In the genomic region with DNA sequence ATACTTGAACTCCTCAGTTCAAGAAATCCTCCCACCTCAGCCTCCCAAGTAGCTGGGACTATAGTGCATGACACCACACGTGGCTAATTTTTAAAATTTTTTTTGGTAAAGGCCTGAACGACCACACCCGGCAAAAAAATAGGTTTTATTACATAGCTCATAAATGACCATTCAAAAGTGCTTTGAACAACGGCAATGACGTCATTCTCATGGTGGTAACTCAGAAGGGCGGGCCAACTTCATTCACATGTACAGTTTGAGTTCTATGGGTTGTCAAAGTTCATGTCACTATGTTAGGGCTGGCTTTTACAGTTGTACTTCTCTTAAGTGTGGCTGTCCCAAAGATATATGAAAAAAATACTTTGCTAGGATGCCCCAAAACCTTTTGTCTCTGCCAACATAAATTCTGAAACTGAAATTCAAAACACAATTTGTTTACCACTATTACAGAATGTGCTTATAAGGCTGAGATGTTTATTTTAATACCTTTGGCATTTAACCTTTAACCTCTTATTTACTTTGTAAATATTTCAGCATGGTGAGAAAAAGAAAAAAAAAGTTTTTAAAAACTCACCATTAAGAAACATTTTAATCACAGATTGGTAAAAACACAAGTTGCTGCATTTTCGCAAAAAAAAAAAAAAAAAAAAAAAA, we compare ENCODE assay signal across 16 cellular contexts. TPM values are rescaled to one million over a fixed set of nuclear protein-coding genes. Genes with fewer than 3 reads are reported as not detected.
DNase-seq lines count a peak whose midpoint lies in the region; ATAC-seq, FAIRE-seq and TF ChIP-seq lines count a peak whose summit lies in the region.
"Had no signal": no experiment of that assay in that cellular context is flagged by ENCODE, and none has a peak within 500 bp of the region (broad histone marks: within the 10 kb centered on the region; RNA-seq: fewer than 3 reads in every experiment).

No MANE protein-coding gene starts in this region.

- H3K27ac ChIP-seq in endothelial cell of umbilical vein (ENCODE audit: insufficient read depth, low read depth, low read length) (peak overlapping the region; percentile 49), A673 (ENCODE audit: low read depth, low read length, poor library complexity, severe bottlenecking) (no peak overlapping the region)
- H3K27ac ChIP-seq: upper lobe of right lung had no signal

- H3K4me1 ChIP-seq in endothelial cell of umbilical vein (ENCODE audit: control insufficient read depth, extremely low read depth, insufficient read depth, low read length) (peaks cover 43% of the 10 kb centered on the region), mucosa of descending colon (ENCODE audit: low read depth) (peaks cover 8% of the 10 kb centered on the region), A673 (ENCODE audit: insufficient read depth, low read length, poor library complexity, severe bottlenecking) (no peaks in the 10 kb centered on the region)

- H3K79me2 ChIP-seq in endothelial cell of umbilical vein (ENCODE audit: control insufficient read depth, insufficient read depth, low read length), result peaks cover 87% of the 10 kb centered on the region

- intact Hi-C loops in endothelial cell of umbilical vein (cut with micrococcal nuclease) (no loop called here), mucosa of descending colon (cut with DNase I, micrococcal nuclease) (no loop called here), A673 (cut with micrococcal nuclease; ENCODE audit: unreplicated experiment) (no loop called here)

- BruUV-seq in endothelial cell of umbilical vein (replicated peaks; lab: Mats Ljungman, UMichigan), result no TSS peak
- BruUV-seq in A673 (replicated peaks; lab: Mats Ljungman, UMichigan), result no TSS peak

- H3K9me1 ChIP-seq in endothelial cell of umbilical vein (replicated peaks; ENCODE audit: control insufficient read depth, extremely low read depth, insufficient read depth, low read length), result no peaks in the 10 kb centered on the region

- DNase-seq in Daoy (ENCODE audit: low read depth) (peak; percentile 28), NCI-H460 (ENCODE audit: extremely low read depth, low read depth) (peak; percentile 44), endothelial cell of umbilical vein (ENCODE audit: low read depth, low spot score) (peak; percentile 58), mucosa of descending colon (peak in 1 of 3 donors; percentile 54), GM19238 (ENCODE audit: insufficient read length, low spot score) (no peak), A673 (ENCODE audit: low spot score) (no peak), NOMO-1 treated with DMSO at 0.1 percent for 48 hours (lab: John Stamatoyannopoulos, UW; ENCODE audit: unreplicated experiment) (no peak)
- DNase-seq: activated naive CD8-positive, alpha-beta T cell treated with anti-CD3 and anti-CD28 coated beads, Interleukin-2, amount 50 U/mL, for 24 hours; activated T-cell treated with anti-CD3 and anti-CD28 coated beads, Interleukin-2, amount 50 U/mL, for 4 hours; DMS53; erythroblast; NCI-H1048; stimulated activated naive CD4-positive, alpha-beta T cell; upper lobe of right lung had no signal

- no peak for TF ChIP-seq POLR2A in endothelial cell of umbilical vein (IDR thresholded peaks at IDR 0.05; ENCODE audit: low read depth, low read length)

- TF ChIP-seq CTCF in endothelial cell of umbilical vein (IDR thresholded peaks at IDR 0.05; ENCODE audit: extremely low read depth in 1 of 2, insufficient read depth in 1 of 2, low read depth in 1 of 2, low read length in 2 of 2), result no peak
- no peak for TF ChIP-seq CTCF in mucosa of descending colon (IDR thresholded peaks at IDR 0.05)
- no peak for TF ChIP-seq CTCF in A673 (conservative IDR thresholded peaks at IDR 0.05; ENCODE audit: low read depth, low read length)

- peak; percentile 66 for FAIRE-seq in endothelial cell of umbilical vein (lab: Jason Lieb, UNC)

- H3K4me2 ChIP-seq in endothelial cell of umbilical vein (ENCODE audit: insufficient read depth, low read length), result peak overlapping the region; percentile 27

- POLR2A ChIA-PET in endothelial cell of umbilical vein (lab: Charles Lee) (interaction anchor here (0.7 to 0.8 kb wide), 2 partner anchors 8 to 66 kb away, joined by 3 to 4 read pairs; no protein-coding TSS in a partner anchor), A673 (lab: Charles Lee; ENCODE audit: low non-redundant PET) (interaction anchor here (0.6 kb wide), 1 partner anchor 11 kb away, joined by 3 read pairs; no protein-coding TSS in a partner anchor)

- H4K20me1 ChIP-seq in endothelial cell of umbilical vein (replicated peaks; ENCODE audit: control insufficient read depth, extremely low read depth, insufficient read depth, low read length), result peaks cover 4% of the 10 kb centered on the region

- no peak overlapping the region for H3K4me3 ChIP-seq in endothelial cell of umbilical vein (replicated peaks in 1 of 3; ENCODE audit: insufficient read depth in 1 of 3, low read depth in 1 of 3, low read length in 3 of 3)
- H3K4me3 ChIP-seq in mucosa of descending colon, result no peak overlapping the region
- no peak overlapping the region for H3K4me3 ChIP-seq in A673 (ENCODE audit: low read depth, low read length, poor library complexity, severe bottlenecking)
- H3K4me3 ChIP-seq: lung, upper lobe of right lung had no signal

- CTCF ChIA-PET in endothelial cell of umbilical vein (lab: Charles Lee), result interaction anchor here (0.9 to 1.6 kb wide), 4 partner anchors 8 to 119 kb away, joined by 3 to 6 read pairs (median 4); no protein-coding TSS in a partner anchor
- CTCF ChIA-PET in A673 (lab: Charles Lee), result no interaction called here

- no peaks in the 10 kb centered on the region for H3K9me3 ChIP-seq in endothelial cell of umbilical vein (replicated peaks; ENCODE audit: control insufficient read depth, insufficient read depth, low read length)
- no peaks in the 10 kb centered on the region for H3K9me3 ChIP-seq in mucosa of descending colon
- no peaks in the 10 kb centered on the region for H3K9me3 ChIP-seq in A673 (ENCODE audit: low read depth, low read length, poor library complexity, severe bottlenecking)
- H3K9me3 ChIP-seq: upper lobe of right lung had no signal

- peak; percentile 78 for ATAC-seq in mucosa of descending colon
- no peak for ATAC-seq in HG02759 (IDR thresholded peaks at IDR 0.05; ENCODE audit: unreplicated experiment)
- ATAC-seq: activated naive CD8-positive, alpha-beta T cell treated with anti-CD3 and anti-CD28 coated beads, Interleukin-2, amount 50 U/mL, for 24 hours; activated T-cell treated with anti-CD3 and anti-CD28 coated beads, Interleukin-2, amount 50 U/mL, for 4 hours had no signal

- no peak overlapping the region for H3K9ac ChIP-seq in endothelial cell of umbilical vein (replicated peaks; ENCODE audit: extremely low read depth, insufficient read depth, low read length)

- no peak overlapping the region for H2AFZ ChIP-seq in endothelial cell of umbilical vein (ENCODE audit: low read depth, low read length)

- H3K27me3 ChIP-seq in endothelial cell of umbilical vein (ENCODE audit: control insufficient read depth in 2 of 2, insufficient read depth in 2 of 2, low read length in 2 of 2), result no peaks in the 10 kb centered on the region
- H3K27me3 ChIP-seq in A673 (replicated peaks; ENCODE audit: insufficient read depth, low read depth, low read length, poor library complexity), result peaks cover 12% of the 10 kb centered on the region
- H3K27me3 ChIP-seq: upper lobe of right lung had no signal

- H3K36me3 ChIP-seq in endothelial cell of umbilical vein (ENCODE audit: control insufficient read depth in 2 of 2, extremely low read depth in 1 of 2, insufficient read depth in 2 of 2, low read length in 2 of 2), result peaks cover 0 to 3% of the 10 kb centered on the region in 2 experiments
- H3K36me3 ChIP-seq in mucosa of descending colon (ENCODE audit: low read depth), result no peaks in the 10 kb centered on the region
- no peaks in the 10 kb centered on the region for H3K36me3 ChIP-seq in A673 (ENCODE audit: insufficient read depth, low read length, poor library complexity, severe bottlenecking)
- H3K36me3 ChIP-seq: upper lobe of right lung had no signal

- dilution Hi-C loops in endothelial cell of umbilical vein (cut with MboI; ENCODE audit: extremely low pct_ligation_motif_present, low sequenced_read_pairs), result no loop called here

TF ChIP-seq in endothelial cell of umbilical vein, 7 proteins besides CTCF, POLR2A, EP300 and RAD21:
- TF ChIP-seq GATA2 (IDR thresholded peaks at IDR 0.05; ENCODE audit: insufficient read depth, insufficient read length, low read depth, low read length), result no peak
- no peak for TF ChIP-seq MYC (IDR thresholded peaks at IDR 0.05; ENCODE audit: low read depth, low read length)
- no peak for TF ChIP-seq POLR2AphosphoS5 (IDR thresholded peaks at IDR 0.05; ENCODE audit: insufficient read depth, low read depth, low read length)
- peak; percentile 86 for TF ChIP-seq JUN (IDR thresholded peaks at IDR 0.05; ENCODE audit: borderline replicate concordance, insufficient read depth, insufficient read length, low read depth)
- TF ChIP-seq, protein P1, sequence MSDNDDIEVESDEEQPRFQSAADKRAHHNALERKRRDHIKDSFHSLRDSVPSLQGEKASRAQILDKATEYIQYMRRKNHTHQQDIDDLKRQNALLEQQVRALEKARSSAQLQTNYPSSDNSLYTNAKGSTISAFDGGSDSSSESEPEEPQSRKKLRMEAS (IDR thresholded peaks at IDR 0.05; ENCODE audit: insufficient read depth, insufficient read length), result no peak
- no peak for TF ChIP-seq FOS (IDR thresholded peaks at IDR 0.05; ENCODE audit: borderline replicate concordance, insufficient read depth, low read length)
- TF ChIP-seq EZH2 (IDR thresholded peaks at IDR 0.05; ENCODE audit: borderline replicate concordance, low read depth, low read length, severe bottlenecking), result no peak

RNA-seq across cellular contexts. Expression of a gene that starts 6.2 kb away (rescaled TPM):
- 92.3 and 97.3 TPM in 2 replicates for total RNA-seq in Daoy (2014; rRNA removed; shearing (Covaris generic))
- total RNA-seq in NCI-H460 (2014; rRNA removed; shearing (Covaris generic)), result 29.5 and 37.5 TPM in 2 replicates
- 4.4 and 11.1 TPM in 2 replicates for polyA plus RNA-seq in NCI-H460 (2014; cell fraction: nucleus; rRNA removed)
- total RNA-seq in endothelial cell of umbilical vein (218 and 231 TPM in 2 replicates), mucosa of descending colon (100 to 1,000 TPM; 189 to 325 (median 283) TPM), A673 (2021) (7.9 and 10.6 TPM in 2 replicates)
- polyA plus RNA-seq in endothelial cell of umbilical vein, result 31.6 and 33.4 TPM in 2 replicates
- 18.4 and 24.6 TPM in 2 replicates for polyA plus RNA-seq in endothelial cell of umbilical vein (2011; cell fraction: cytosol; rRNA removed)
- 56.7 and 57.1 TPM in 2 replicates for polyA plus RNA-seq in endothelial cell of umbilical vein (2011; cell fraction: nucleus; rRNA removed)
- 108 and 161 TPM in 2 replicates for polyA plus RNA-seq in endothelial cell of umbilical vein (2012)
- polyA minus RNA-seq in endothelial cell of umbilical vein, result 96.0 and 102 TPM in 2 replicates
- polyA minus RNA-seq in endothelial cell of umbilical vein (2011; cell fraction: cytosol; rRNA and poly(A)+ RNA removed), result 177 TPM
- polyA minus RNA-seq in endothelial cell of umbilical vein (2011; cell fraction: nucleus; rRNA and poly(A)+ RNA removed), result 124 and 127 TPM in 2 replicates

Comparison
In these comparisons a context has a peak if more than half of its experiments do, and no peak if none do; other contexts are left out.
1. DNase-seq: peak in Daoy (single experiment), NCI-H460 (single experiment) and endothelial cell of umbilical vein (single experiment); none in GM19238 (single experiment), A673 (single experiment) and NOMO-1 treated with DMSO at 0.1 percent for 48 hours (single experiment).